ENCODE assay signal across 8 cellular contexts in the genomic region with DNA sequence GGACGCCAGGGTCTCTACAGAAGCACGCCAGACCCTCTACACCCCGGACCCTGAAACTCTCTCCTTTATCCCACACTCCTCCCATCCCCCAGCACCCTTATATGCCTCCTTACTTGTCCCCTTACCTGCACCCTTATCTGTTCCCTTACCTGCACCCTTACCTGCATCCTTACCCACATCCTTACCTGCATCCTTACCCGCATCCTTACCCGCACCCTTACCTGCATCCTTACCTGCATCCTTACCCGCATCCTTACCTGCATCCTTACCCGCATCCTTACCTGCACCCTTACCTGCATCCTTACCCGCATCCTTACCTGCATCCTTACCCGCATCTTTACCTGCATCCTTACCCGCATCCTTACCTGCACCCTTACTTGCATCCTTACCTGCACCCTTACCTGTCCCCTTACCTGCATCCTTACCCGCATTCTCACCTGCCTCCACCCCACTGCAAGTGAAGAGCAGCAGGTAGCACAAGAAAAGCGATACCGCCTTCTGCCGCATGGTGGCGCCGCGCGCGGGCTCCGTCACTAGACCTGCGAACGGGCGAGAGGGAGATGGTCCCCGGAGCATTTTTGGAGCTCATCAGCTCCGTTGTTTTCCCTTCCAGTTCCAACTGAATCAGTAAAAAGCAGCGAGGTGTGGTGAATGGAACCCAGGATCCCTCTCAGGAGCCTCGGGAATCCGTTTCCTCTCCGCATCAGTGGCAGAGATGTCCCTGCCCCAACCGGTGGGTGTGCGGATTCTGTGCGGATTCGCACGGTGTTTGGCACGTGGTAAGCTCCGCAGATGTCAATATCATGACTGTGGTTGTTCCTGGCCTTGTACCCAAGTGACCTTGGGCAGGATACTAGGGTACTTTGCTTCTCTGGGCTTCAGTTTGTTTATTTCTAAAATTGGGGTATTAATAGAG. TPM values are rescaled to one million over a fixed set of nuclear protein-coding genes. Genes with fewer than 3 reads are reported as not detected.
DNase-seq lines count a peak whose midpoint lies in the region; ATAC-seq, FAIRE-seq and TF ChIP-seq lines count a peak whose summit lies in the region.

No MANE protein-coding gene starts in this region.

- H3K4me2 ChIP-seq in keratinocyte (ENCODE audit: control insufficient read depth, extremely low read depth, insufficient read depth, low read depth, low read length) = peak overlapping the region; percentile 93

- dilution Hi-C loops in keratinocyte (cut with MboI; ENCODE audit: extremely low pct_ligation_motif_present, low sequenced_read_pairs) = no loop called here

- H4K20me1 ChIP-seq in keratinocyte (ENCODE audit: control insufficient read depth, extremely low read depth, insufficient read depth, low read length) = no peaks in the 10 kb centered on the region

- no peak for FAIRE-seq in keratinocyte (lab: Jason Lieb, UNC)

- no peak overlapping the region for H3K27ac ChIP-seq in VCaP
- no peak overlapping the region for H3K27ac ChIP-seq in brain microvascular endothelial cell
- H3K27ac ChIP-seq in keratinocyte (ENCODE audit: control insufficient read depth, insufficient read depth, low read length) = no peak overlapping the region

- DNase-seq in GM12865 (ENCODE audit: low read depth) (peak; percentile 85), NCI-H1105 treated with DMSO at 0.1 percent for 48 hours (lab: John Stamatoyannopoulos, UW) (peak; percentile 65), brain microvascular endothelial cell (peak; percentile 61), keratinocyte (ENCODE audit: low read depth, low spot score) (no peak)
- DNase-seq in stimulated activated CD4-positive, alpha-beta T cell treated with anti-CD3 and anti-CD28 coated beads, Interleukin-15, amount 100 ng/mL, for 24 hours = peak; percentile 91

- H3K4me3 ChIP-seq in GM12865 (ENCODE audit: low read depth, low read length) (peak overlapping the region; percentile 37), brain microvascular endothelial cell (ENCODE audit: low read depth, low read length) (peak overlapping the region; percentile 50), keratinocyte (ENCODE audit: control insufficient read depth in 2 of 3, extremely low read depth in 1 of 3, insufficient read depth in 2 of 3, low read depth in 1 of 3, low read length in 3 of 3) (peak overlapping the region; percentile 20 to 53 (median 48))

- H3K9me1 ChIP-seq in keratinocyte (ENCODE audit: control insufficient read depth, extremely low read depth, insufficient read depth, low read length) = no peaks in the 10 kb centered on the region

- H3K27me3 ChIP-seq in brain microvascular endothelial cell (replicated peaks) = no peaks in the 10 kb centered on the region
- no peaks in the 10 kb centered on the region for H3K27me3 ChIP-seq in keratinocyte (ENCODE audit: control insufficient read depth, extremely low read depth, insufficient read depth, low read length)

- H3K9ac ChIP-seq in keratinocyte (ENCODE audit: control insufficient read depth, extremely low read depth, insufficient read depth, low read length) = peak overlapping the region; percentile 36

- H3K79me2 ChIP-seq in keratinocyte (ENCODE audit: control insufficient read depth, insufficient read depth, low read length) = peaks cover 23% of the 10 kb centered on the region

- no peak for ATAC-seq in HG02870 (IDR thresholded peaks at IDR 0.05; ENCODE audit: unreplicated experiment)
- no peak for ATAC-seq in GM21390 (IDR thresholded peaks at IDR 0.05; ENCODE audit: unreplicated experiment)

- H2AFZ ChIP-seq in keratinocyte (ENCODE audit: control insufficient read depth, low read length) = peak overlapping the region; percentile 34

- H3K9me3 ChIP-seq in keratinocyte (ENCODE audit: control insufficient read depth, low read depth, low read length) = no peaks in the 10 kb centered on the region

- in situ Hi-C loops in brain microvascular endothelial cell (cut with HindIII; ENCODE audit: low pct_ligation_motif_present, low sequenced_read_pairs) = no loop called here

- no peaks in the 10 kb centered on the region for H3K36me3 ChIP-seq in brain microvascular endothelial cell (replicated peaks)
- peaks cover 0 to 8% of the 10 kb centered on the region in 2 experiments for H3K36me3 ChIP-seq in keratinocyte (ENCODE audit: control insufficient read depth in 2 of 2, extremely low read depth in 1 of 2, insufficient read depth in 2 of 2, low read length in 2 of 2)

- H3K4me1 ChIP-seq in keratinocyte (ENCODE audit: control insufficient read depth, extremely low read depth, insufficient read depth, low read length) = peaks cover 28% of the 10 kb centered on the region

- TF ChIP-seq CTCF in GM12865 (IDR thresholded peaks at IDR 0.05; ENCODE audit: insufficient read depth, low read depth, low read length, missing control alignments) (peak; percentile 94), VCaP (conservative IDR thresholded peaks at IDR 0.05) (peak; percentile 91), brain microvascular endothelial cell (IDR thresholded peaks at IDR 0.05; ENCODE audit: low read depth, low read length, missing control alignments) (peak; percentile 98), keratinocyte (optimal IDR thresholded peaks at IDR 0.05 in 1 of 3, IDR thresholded peaks at IDR 0.05 in 1 of 3, conservative IDR thresholded peaks at IDR 0.05 in 1 of 3; ENCODE audit: extremely low read depth in 1 of 3, insufficient read depth in 2 of 3, low read length in 3 of 3) (peak; percentile 81 to 97 (median 96))

RNA-seq across cellular contexts. Expression of gene IFI6, which starts 2.9 kb away (rescaled TPM):
- polyA plus RNA-seq in keratinocyte = 408 to 1,278 TPM (median 618 TPM) in 3 replicates
- polyA plus RNA-seq in keratinocyte (2011; ENCODE audit: low read depth) = 24.6 TPM
- 305 and 602 TPM in 2 replicates for polyA plus RNA-seq in keratinocyte (2011; cell fraction: cytosol; rRNA removed)
- 580 and 676 TPM in 2 replicates for polyA plus RNA-seq in keratinocyte (2011; cell fraction: nucleus; rRNA removed)
- 51.1 and 1,172 TPM in 2 replicates for polyA plus RNA-seq in keratinocyte (2012; ENCODE audit: low replicate concordance)
- 109 to 241 TPM (median 185 TPM) in 3 replicates for polyA minus RNA-seq in keratinocyte
- 581 TPM for polyA minus RNA-seq in keratinocyte (2011; cell fraction: cytosol; rRNA and poly(A)+ RNA removed)
- polyA minus RNA-seq in keratinocyte (2011; cell fraction: nucleus; rRNA and poly(A)+ RNA removed) = 248 and 253 TPM in 2 replicates

RNA-seq across cellular contexts. Expression of gene FGR, which starts 34.1 kb away (rescaled TPM):
- polyA plus RNA-seq in keratinocyte = 0.04 to 0.17 TPM in 2 of 3 replicates, not detected in the other
- 0.24 TPM for polyA plus RNA-seq in keratinocyte (2011; ENCODE audit: low read depth)
- 0.04 and 0.06 TPM in 2 replicates for polyA plus RNA-seq in keratinocyte (2011; cell fraction: cytosol; rRNA removed)
- not detected in 2 replicates for polyA plus RNA-seq in keratinocyte (2011; cell fraction: nucleus; rRNA removed)
- polyA plus RNA-seq in keratinocyte (2012; ENCODE audit: low replicate concordance) = 0.06 TPM in 1 of 2 replicates, not detected in the other
- not detected in 3 replicates for polyA minus RNA-seq in keratinocyte
- not detected for polyA minus RNA-seq in keratinocyte (2011; cell fraction: cytosol; rRNA and poly(A)+ RNA removed)
- polyA minus RNA-seq in keratinocyte (2011; cell fraction: nucleus; rRNA and poly(A)+ RNA removed) = not detected in 2 replicates

RNA-seq across cellular contexts. Expression of gene FAM76A, which starts 56.7 kb away (rescaled TPM):
- polyA plus RNA-seq in keratinocyte = 7.1 to 13.5 TPM (median 12.0 TPM) in 3 replicates
- polyA plus RNA-seq in keratinocyte (2011; ENCODE audit: low read depth) = 10.9 TPM
- polyA plus RNA-seq in keratinocyte (2011; cell fraction: cytosol; rRNA removed) = 6.5 and 7.4 TPM in 2 replicates
- polyA plus RNA-seq in keratinocyte (2011; cell fraction: nucleus; rRNA removed) = 13.1 and 14.0 TPM in 2 replicates
- polyA plus RNA-seq in keratinocyte (2012; ENCODE audit: low replicate concordance) = 6.9 and 8.1 TPM in 2 replicates
- 2.9 to 14.7 TPM (median 9.7 TPM) in 3 replicates for polyA minus RNA-seq in keratinocyte
- 6.1 TPM for polyA minus RNA-seq in keratinocyte (2011; cell fraction: cytosol; rRNA and poly(A)+ RNA removed)
- polyA minus RNA-seq in keratinocyte (2011; cell fraction: nucleus; rRNA and poly(A)+ RNA removed) = 4.1 and 13.0 TPM in 2 replicates
